ENCODE assay signal across 1 cellular context in the genomic region with DNA sequence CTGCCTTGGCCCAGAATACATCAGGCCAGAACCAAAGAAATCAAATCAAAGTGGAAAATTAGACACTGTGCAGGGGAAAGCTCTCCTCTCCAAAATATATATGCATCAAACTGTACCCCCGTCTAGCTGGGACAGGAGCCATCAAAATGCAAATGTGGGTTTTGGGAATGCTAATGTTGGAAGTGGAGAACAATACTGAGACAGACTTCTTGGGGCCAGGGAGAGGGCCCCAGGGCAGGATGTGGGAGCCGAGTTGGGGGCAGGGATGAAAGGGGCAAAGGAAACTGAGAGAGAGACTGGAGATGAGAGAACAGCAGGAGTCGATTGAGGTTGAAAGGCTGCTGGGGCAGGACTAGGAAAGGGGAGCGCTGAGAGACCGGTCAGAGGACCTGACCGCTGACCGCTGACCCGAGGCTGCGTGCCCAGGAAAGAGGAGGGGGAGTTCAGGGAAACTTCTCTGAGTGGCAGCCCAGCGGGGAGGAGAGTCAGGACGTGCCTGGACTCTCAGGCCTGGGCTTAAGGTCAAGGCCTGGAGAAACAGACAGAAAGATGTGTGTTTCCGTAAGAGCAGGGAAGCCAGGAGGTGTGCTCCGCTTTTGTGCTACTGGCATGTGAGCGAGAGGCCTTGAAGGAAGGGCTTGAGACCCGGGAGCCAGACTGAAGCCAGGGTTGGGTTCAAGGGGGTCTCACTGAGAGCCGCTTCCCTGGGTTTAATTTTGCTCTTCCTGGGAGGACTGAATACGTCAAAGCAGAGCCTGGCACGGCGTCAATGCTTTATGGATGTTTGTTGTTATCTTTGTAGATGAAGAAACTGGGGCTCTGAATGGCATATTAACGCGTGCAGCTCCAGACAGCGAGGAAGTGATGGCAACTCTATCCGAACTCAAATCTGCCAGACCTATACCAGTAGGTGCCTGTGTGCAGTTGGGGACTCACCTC.
TF ChIP-seq lines count a peak whose summit lies in the region.

No MANE protein-coding gene starts in this region.

TF ChIP-seq in HepG2, 621 proteins besides CTCF, POLR2A, EP300 and RAD21 (continued from another document and continues in another):
- TF ChIP-seq, protein P1, sequence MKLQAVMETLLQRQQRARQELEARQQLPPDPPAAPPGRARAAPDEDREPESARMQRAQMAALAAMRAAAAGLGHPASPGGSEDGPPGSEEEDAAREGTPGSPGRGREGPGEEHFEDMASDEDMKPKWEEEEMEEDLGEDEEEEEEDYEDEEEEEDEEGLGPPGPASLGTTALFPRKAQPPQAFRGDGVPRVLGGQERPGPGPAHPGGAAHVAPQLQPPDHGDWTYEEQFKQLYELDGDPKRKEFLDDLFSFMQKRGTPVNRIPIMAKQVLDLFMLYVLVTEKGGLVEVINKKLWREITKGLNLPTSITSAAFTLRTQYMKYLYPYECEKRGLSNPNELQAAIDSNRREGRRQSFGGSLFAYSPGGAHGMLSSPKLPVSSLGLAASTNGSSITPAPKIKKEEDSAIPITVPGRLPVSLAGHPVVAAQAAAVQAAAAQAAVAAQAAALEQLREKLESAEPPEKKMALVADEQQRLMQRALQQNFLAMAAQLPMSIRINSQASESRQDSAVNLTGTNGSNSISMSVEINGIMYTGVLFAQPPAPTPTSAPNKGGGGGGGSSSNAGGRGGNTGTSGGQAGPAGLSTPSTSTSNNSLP (IDR thresholded peaks at IDR 0.05; ENCODE audit: low read depth, low read length): no peak
- TF ChIP-seq IRX3 (CRISPR knock-in tag; IDR thresholded peaks at IDR 0.05; ENCODE audit: borderline replicate concordance, low read depth): no peak
- TF ChIP-seq TCF7 (IDR thresholded peaks at IDR 0.05; ENCODE audit: low read depth): peak; percentile 44; the same call in 1 of the 2 replicates
- TF ChIP-seq POGZ (CRISPR knock-in tag; IDR thresholded peaks at IDR 0.05): peak; percentile 79
- peak; percentile 21; the same call in 1 of the 2 replicates for TF ChIP-seq GABPB1 (CRISPR knock-in tag; IDR thresholded peaks at IDR 0.05)
- TF ChIP-seq, protein P2, sequence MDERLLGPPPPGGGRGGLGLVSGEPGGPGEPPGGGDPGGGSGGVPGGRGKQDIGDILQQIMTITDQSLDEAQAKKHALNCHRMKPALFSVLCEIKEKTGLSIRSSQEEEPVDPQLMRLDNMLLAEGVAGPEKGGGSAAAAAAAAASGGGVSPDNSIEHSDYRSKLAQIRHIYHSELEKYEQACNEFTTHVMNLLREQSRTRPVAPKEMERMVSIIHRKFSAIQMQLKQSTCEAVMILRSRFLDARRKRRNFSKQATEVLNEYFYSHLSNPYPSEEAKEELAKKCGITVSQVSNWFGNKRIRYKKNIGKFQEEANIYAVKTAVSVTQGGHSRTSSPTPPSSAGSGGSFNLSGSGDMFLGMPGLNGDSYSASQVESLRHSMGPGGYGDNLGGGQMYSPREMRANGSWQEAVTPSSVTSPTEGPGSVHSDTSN (CRISPR knock-in tag; IDR thresholded peaks at IDR 0.05): peak; percentile 51; the same call in 1 of the 2 replicates
- TF ChIP-seq FOSL2 (CRISPR knock-in tag; IDR thresholded peaks at IDR 0.05): 0 out of 2 replicates have a peak, but pooled peaks have one; percentile 2
- TF ChIP-seq, protein P3, sequence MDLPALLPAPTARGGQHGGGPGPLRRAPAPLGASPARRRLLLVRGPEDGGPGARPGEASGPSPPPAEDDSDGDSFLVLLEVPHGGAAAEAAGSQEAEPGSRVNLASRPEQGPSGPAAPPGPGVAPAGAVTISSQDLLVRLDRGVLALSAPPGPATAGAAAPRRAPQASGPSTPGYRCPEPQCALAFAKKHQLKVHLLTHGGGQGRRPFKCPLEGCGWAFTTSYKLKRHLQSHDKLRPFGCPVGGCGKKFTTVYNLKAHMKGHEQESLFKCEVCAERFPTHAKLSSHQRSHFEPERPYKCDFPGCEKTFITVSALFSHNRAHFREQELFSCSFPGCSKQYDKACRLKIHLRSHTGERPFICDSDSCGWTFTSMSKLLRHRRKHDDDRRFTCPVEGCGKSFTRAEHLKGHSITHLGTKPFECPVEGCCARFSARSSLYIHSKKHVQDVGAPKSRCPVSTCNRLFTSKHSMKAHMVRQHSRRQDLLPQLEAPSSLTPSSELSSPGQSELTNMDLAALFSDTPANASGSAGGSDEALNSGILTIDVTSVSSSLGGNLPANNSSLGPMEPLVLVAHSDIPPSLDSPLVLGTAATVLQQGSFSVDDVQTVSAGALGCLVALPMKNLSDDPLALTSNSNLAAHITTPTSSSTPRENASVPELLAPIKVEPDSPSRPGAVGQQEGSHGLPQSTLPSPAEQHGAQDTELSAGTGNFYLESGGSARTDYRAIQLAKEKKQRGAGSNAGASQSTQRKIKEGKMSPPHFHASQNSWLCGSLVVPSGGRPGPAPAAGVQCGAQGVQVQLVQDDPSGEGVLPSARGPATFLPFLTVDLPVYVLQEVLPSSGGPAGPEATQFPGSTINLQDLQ (CRISPR knock-in tag; IDR thresholded peaks at IDR 0.05): no peak
- TF ChIP-seq, protein P4, sequence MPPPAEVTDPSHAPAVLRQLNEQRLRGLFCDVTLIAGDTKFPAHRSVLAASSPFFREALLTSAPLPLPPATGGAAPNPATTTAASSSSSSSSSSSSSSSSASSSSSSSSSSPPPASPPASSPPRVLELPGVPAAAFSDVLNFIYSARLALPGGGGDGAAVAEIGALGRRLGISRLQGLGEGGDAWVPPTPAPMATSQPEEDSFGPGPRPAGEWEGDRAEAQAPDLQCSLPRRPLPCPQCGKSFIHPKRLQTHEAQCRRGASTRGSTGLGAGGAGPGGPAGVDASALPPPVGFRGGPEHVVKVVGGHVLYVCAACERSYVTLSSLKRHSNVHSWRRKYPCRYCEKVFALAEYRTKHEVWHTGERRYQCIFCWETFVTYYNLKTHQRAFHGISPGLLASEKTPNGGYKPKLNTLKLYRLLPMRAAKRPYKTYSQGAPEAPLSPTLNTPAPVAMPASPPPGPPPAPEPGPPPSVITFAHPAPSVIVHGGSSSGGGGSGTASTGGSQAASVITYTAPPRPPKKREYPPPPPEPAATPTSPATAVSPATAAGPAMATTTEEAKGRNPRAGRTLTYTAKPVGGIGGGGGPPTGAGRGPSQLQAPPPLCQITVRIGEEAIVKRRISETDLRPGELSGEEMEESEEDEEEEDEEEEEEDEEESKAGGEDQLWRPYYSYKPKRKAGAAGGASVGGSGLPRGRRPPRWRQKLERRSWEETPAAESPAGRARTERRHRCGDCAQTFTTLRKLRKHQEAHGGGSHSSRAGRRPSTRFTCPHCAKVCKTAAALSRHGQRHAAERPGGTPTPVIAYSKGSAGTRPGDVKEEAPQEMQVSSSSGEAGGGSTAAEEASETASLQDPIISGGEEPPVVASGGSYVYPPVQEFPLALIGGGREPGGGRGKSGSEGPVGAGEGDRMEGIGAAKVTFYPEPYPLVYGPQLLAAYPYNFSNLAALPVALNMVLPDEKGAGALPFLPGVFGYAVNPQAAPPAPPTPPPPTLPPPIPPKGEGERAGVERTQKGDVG (CRISPR knock-in tag; IDR thresholded peaks at IDR 0.05; ENCODE audit: borderline replicate concordance): peak; percentile 94; the same call in 1 of the 2 replicates
- TF ChIP-seq, protein P5, sequence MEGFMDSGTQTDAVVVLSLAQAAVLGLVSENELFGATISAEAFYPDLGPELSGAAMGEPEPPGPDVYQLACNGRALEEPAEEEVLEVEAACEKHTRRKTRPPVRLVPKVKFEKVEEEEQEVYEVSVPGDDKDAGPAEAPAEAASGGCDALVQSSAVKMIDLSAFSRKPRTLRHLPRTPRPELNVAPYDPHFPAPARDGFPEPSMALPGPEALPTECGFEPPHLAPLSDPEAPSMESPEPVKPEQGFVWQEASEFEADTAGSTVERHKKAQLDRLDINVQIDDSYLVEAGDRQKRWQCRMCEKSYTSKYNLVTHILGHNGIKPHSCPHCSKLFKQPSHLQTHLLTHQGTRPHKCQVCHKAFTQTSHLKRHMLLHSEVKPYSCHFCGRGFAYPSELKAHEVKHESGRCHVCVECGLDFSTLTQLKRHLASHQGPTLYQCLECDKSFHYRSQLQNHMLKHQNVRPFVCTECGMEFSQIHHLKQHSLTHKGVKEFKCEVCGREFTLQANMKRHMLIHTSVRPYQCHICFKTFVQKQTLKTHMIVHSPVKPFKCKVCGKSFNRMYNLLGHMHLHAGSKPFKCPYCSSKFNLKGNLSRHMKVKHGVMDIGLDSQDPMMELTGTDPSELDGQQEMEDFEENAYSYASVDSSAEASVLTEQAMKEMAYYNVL (CRISPR knock-in tag; IDR thresholded peaks at IDR 0.05; ENCODE audit: borderline replicate concordance): 0 out of 2 replicates have a peak, but pooled peaks have one; percentile 53
- TF ChIP-seq ZNF274 (CRISPR knock-in tag; IDR thresholded peaks at IDR 0.05): peak; percentile 9; the same call in 1 of the 2 replicates
- TF ChIP-seq, protein P6, sequence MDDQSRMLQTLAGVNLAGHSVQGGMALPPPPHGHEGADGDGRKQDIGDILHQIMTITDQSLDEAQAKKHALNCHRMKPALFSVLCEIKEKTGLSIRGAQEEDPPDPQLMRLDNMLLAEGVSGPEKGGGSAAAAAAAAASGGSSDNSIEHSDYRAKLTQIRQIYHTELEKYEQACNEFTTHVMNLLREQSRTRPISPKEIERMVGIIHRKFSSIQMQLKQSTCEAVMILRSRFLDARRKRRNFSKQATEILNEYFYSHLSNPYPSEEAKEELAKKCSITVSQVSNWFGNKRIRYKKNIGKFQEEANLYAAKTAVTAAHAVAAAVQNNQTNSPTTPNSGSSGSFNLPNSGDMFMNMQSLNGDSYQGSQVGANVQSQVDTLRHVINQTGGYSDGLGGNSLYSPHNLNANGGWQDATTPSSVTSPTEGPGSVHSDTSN (CRISPR knock-in tag; IDR thresholded peaks at IDR 0.05; ENCODE audit: borderline replicate concordance): no peak
- TF ChIP-seq, protein P7, sequence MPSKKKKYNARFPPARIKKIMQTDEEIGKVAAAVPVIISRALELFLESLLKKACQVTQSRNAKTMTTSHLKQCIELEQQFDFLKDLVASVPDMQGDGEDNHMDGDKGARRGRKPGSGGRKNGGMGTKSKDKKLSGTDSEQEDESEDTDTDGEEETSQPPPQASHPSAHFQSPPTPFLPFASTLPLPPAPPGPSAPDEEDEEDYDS (CRISPR knock-in tag; IDR thresholded peaks at IDR 0.05): 0 out of 2 replicates have a peak, but pooled peaks have one; percentile 22
- TF ChIP-seq ZNF296 (CRISPR knock-in tag; conservative IDR thresholded peaks at IDR 0.05): peak; percentile 94
- TF ChIP-seq, protein P8, sequence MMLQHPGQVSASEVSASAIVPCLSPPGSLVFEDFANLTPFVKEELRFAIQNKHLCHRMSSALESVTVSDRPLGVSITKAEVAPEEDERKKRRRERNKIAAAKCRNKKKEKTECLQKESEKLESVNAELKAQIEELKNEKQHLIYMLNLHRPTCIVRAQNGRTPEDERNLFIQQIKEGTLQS (CRISPR knock-in tag; IDR thresholded peaks at IDR 0.05): no peak
- TF ChIP-seq HNF4A (CRISPR knock-in tag; IDR thresholded peaks at IDR 0.05): peak; percentile 74
- TF ChIP-seq KLF15 (CRISPR knock-in tag; IDR thresholded peaks at IDR 0.05; ENCODE audit: borderline replicate concordance): no peak
- TF ChIP-seq ZNF776 (CRISPR knock-in tag; IDR thresholded peaks at IDR 0.05): 0 out of 2 replicates have a peak, but pooled peaks have one; percentile 46
- TF ChIP-seq NR2F6 (IDR thresholded peaks at IDR 0.05): peak; percentile 81
- peak; percentile 76; the same call in 1 of the 2 replicates for TF ChIP-seq NR2F6 (CRISPR knock-in tag; IDR thresholded peaks at IDR 0.05)
- TF ChIP-seq RXRA (CRISPR knock-in tag; IDR thresholded peaks at IDR 0.05): peak; percentile 80; the same call in 1 of the 2 replicates
- TF ChIP-seq, protein P9, sequence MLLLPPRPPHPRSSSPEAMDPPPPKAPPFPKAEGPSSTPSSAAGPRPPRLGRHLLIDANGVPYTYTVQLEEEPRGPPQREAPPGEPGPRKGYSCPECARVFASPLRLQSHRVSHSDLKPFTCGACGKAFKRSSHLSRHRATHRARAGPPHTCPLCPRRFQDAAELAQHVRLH (CRISPR knock-in tag; IDR thresholded peaks at IDR 0.05; ENCODE audit: borderline replicate concordance, low read depth): 0 out of 2 replicates have a peak, but pooled peaks have one; percentile 28
- TF ChIP-seq, protein P10, sequence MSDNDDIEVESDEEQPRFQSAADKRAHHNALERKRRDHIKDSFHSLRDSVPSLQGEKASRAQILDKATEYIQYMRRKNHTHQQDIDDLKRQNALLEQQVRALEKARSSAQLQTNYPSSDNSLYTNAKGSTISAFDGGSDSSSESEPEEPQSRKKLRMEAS (IDR thresholded peaks at IDR 0.05): peak; percentile 77
- no peak for TF ChIP-seq ZBTB3 (CRISPR knock-in tag; IDR thresholded peaks at IDR 0.05; ENCODE audit: borderline replicate concordance, low read depth)
- TF ChIP-seq, protein P11, sequence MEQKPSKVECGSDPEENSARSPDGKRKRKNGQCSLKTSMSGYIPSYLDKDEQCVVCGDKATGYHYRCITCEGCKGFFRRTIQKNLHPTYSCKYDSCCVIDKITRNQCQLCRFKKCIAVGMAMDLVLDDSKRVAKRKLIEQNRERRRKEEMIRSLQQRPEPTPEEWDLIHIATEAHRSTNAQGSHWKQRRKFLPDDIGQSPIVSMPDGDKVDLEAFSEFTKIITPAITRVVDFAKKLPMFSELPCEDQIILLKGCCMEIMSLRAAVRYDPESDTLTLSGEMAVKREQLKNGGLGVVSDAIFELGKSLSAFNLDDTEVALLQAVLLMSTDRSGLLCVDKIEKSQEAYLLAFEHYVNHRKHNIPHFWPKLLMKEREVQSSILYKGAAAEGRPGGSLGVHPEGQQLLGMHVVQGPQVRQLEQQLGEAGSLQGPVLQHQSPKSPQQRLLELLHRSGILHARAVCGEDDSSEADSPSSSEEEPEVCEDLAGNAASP (CRISPR knock-in tag; IDR thresholded peaks at IDR 0.05; ENCODE audit: borderline replicate concordance): peak; percentile 64; the same call in 1 of the 2 replicates
- TF ChIP-seq ZNF674 (CRISPR knock-in tag; IDR thresholded peaks at IDR 0.05; ENCODE audit: low read depth): no peak
- TF ChIP-seq FOXA3 (CRISPR knock-in tag; IDR thresholded peaks at IDR 0.05): peak; percentile 23; the same call in 1 of the 2 replicates
- TF ChIP-seq, protein P12, sequence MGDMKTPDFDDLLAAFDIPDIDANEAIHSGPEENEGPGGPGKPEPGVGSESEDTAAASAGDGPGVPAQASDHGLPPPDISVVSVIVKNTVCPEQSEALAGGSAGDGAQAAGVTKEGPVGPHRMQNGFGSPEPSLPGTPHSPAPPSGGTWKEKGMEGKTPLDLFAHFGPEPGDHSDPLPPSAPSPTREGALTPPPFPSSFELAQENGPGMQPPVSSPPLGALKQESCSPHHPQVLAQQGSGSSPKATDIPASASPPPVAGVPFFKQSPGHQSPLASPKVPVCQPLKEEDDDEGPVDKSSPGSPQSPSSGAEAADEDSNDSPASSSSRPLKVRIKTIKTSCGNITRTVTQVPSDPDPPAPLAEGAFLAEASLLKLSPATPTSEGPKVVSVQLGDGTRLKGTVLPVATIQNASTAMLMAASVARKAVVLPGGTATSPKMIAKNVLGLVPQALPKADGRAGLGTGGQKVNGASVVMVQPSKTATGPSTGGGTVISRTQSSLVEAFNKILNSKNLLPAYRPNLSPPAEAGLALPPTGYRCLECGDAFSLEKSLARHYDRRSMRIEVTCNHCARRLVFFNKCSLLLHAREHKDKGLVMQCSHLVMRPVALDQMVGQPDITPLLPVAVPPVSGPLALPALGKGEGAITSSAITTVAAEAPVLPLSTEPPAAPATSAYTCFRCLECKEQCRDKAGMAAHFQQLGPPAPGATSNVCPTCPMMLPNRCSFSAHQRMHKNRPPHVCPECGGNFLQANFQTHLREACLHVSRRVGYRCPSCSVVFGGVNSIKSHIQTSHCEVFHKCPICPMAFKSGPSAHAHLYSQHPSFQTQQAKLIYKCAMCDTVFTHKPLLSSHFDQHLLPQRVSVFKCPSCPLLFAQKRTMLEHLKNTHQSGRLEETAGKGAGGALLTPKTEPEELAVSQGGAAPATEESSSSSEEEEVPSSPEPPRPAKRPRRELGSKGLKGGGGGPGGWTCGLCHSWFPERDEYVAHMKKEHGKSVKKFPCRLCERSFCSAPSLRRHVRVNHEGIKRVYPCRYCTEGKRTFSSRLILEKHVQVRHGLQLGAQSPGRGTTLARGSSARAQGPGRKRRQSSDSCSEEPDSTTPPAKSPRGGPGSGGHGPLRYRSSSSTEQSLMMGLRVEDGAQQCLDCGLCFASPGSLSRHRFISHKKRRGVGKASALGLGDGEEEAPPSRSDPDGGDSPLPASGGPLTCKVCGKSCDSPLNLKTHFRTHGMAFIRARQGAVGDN (CRISPR knock-in tag; IDR thresholded peaks at IDR 0.05): peak; percentile 98
- TF ChIP-seq ZNF557 (CRISPR knock-in tag; IDR thresholded peaks at IDR 0.05): no peak
- TF ChIP-seq ZFX (CRISPR knock-in tag; IDR thresholded peaks at IDR 0.05; ENCODE audit: low read depth): peak; percentile 59; the same call in 1 of the 2 replicates
